ENCODE assay signal across 25 cellular contexts in genomic region chr7:149823631-149824199, GRCh38. TPM values are rescaled to one million over a fixed set of nuclear protein-coding genes. Genes with fewer than 3 reads are reported as not detected.
DNase-seq lines count a peak whose midpoint lies in the region; ATAC-seq, FAIRE-seq and TF ChIP-seq lines count a peak whose summit lies in the region.
"Had no signal": no experiment of that assay in that cellular context is flagged by ENCODE, and none has a peak within 500 bp of the region (broad histone marks: within the 10 kb centered on the region; RNA-seq: fewer than 3 reads in every experiment).

No MANE protein-coding gene starts in this region.

- H2BK5ac ChIP-seq in neuronal stem cell (ENCODE audit: low read length): no peak overlapping the region

- H4K8ac ChIP-seq in neuronal stem cell (ENCODE audit: low read depth, low read length): no peak overlapping the region

- no peak overlapping the region for H2AFZ ChIP-seq in neuronal stem cell (ENCODE audit: low read length)
- H2AFZ ChIP-seq: GM23248 had no signal

- no peak for TF ChIP-seq POLR2A in GM12891 (IDR thresholded peaks at IDR 0.05; ENCODE audit: low read depth, low read length)

- FAIRE-seq in GM12891 (lab: Jason Lieb, UNC): no peak
- FAIRE-seq: GM18507, RCC 7860 had no signal

- H3K36me3 ChIP-seq in BLaER1 (no peaks in the 10 kb centered on the region), neuronal stem cell (replicated peaks in 1 of 2; ENCODE audit: control insufficient read depth in 2 of 2, insufficient read depth in 2 of 2, low read length in 2 of 2) (no peaks in the 10 kb centered on the region)
- H3K36me3 ChIP-seq: SJCRH30 had no signal

- H3K9me3 Mint-ChIP-seq in WTC11: peaks cover 3% of the 10 kb centered on the region; the same call in 1 of the 2 replicates
- H3K9me3 Mint-ChIP-seq: IgD-negative memory B cell had no signal

- POLR2A ChIA-PET in WTC11 (lab: Charles Lee): no interaction called here

- peak overlapping the region; percentile 76 for H3K18ac ChIP-seq in neuronal stem cell (ENCODE audit: low read length)

- DNase-seq in GM12891 (ENCODE audit: insufficient read length, low spot score) (peak; percentile 17), WTC11 (ENCODE audit: low spot score) (peak; percentile 7), neuronal stem cell (ENCODE audit: low spot score) (no peak), T-helper 1 cell (no peak), DMS 273 treated with DMSO at 0.1 percent for 48 hours (lab: John Stamatoyannopoulos, UW) (no peak), amniotic stem cell (lab: John Stamatoyannopoulos, UW) (no peak)
- DNase-seq: Calu3, DMS153, DND-41, GM23248, H9, NCI-H1092 treated with DMSO at 0.1 percent for 48 hours, NCI-H1436, NCI-H1930, NCI-H2107, NCI-H524, NCI-H774, SJCRH30 had no signal

- no peaks in the 10 kb centered on the region for H4K20me1 ChIP-seq in BLaER1

- no CpG with 5 or more reads among the region's 8 CpGs for WGBS in neuronal stem cell (ENCODE audit: extremely low coverage in 2 of 2, insufficient read length in 2 of 2, insufficient replicate concordance in 1 of 2), 2 donors

- H2AK5ac ChIP-seq in neuronal stem cell (ENCODE audit: low read depth, low read length): peak overlapping the region; percentile 86

- H3K27ac Mint-ChIP-seq in WTC11: no peak overlapping the region
- H3K27ac Mint-ChIP-seq: H9, IgD-negative memory B cell had no signal

- no peak overlapping the region for H2BK15ac ChIP-seq in neuronal stem cell (ENCODE audit: low read length)

- H3K4ac ChIP-seq in neuronal stem cell (ENCODE audit: low read length): peak overlapping the region; percentile 76

- H3K9me3 ChIP-seq in BLaER1 (no peaks in the 10 kb centered on the region), neuronal stem cell (replicated peaks in 1 of 2; ENCODE audit: control insufficient read depth in 2 of 2, insufficient read depth in 1 of 2, low read depth in 1 of 2, low read length in 2 of 2) (peaks cover 0 to 12% of the 10 kb centered on the region in 2 donors)
- H3K9me3 ChIP-seq: SJCRH30 had no signal

- ATAC-seq in WTC11 (no peak), HG03039 (IDR thresholded peaks at IDR 0.05; ENCODE audit: unreplicated experiment) (no peak)
- ATAC-seq: SK-N-SH treated with all-trans-retinoic acid at 6 μM for 48 hours had no signal

- H2BK120ac ChIP-seq in neuronal stem cell (ENCODE audit: low read depth, low read length): peak overlapping the region; percentile 47

- CTCF ChIA-PET in WTC11 (lab: Charles Lee): interaction anchor here (1.5 kb wide), 1 partner anchor 17 kb away, joined by 5 read pairs; no protein-coding TSS in a partner anchor

- peak overlapping the region; percentile 54 for H3K9ac ChIP-seq in BLaER1
- peak overlapping the region; percentile 70 for H3K9ac ChIP-seq in neuronal stem cell (ENCODE audit: low read depth, low read length, poor library complexity)
- H3K9ac ChIP-seq: GM23248 had no signal

- H3K27me3 ChIP-seq in BLaER1 (no peaks in the 10 kb centered on the region), neuronal stem cell (ENCODE audit: control insufficient read depth in 3 of 3, insufficient read depth in 3 of 3, low read depth in 1 of 3, low read length in 3 of 3) (peaks cover 0 to 23% (median 0%) of the 10 kb centered on the region in 3 experiments)

- peak overlapping the region; percentile 34; the same call in 1 of the 2 replicates for H3K4me3 ChIP-seq in BLaER1
- H3K4me3 ChIP-seq in neuronal stem cell (ENCODE audit: low read length in 2 of 2): peak overlapping the region in 1 of 2 donors; percentile 48
- H3K4me3 ChIP-seq: GM23248, SJCRH30 had no signal

- TF ChIP-seq CTCF in WTC11 (IDR thresholded peaks at IDR 0.05): no peak

- H3K27ac ChIP-seq in BLaER1: peak overlapping the region; percentile 85
- H3K27ac ChIP-seq in neuronal stem cell (replicated peaks; ENCODE audit: low read length): no peak overlapping the region
- H3K27ac ChIP-seq: GM23248, HL-60, SJCRH30 had no signal

- no peaks in the 10 kb centered on the region; the same call in 1 of the 2 replicates for H3K27me3 Mint-ChIP-seq in WTC11 (ENCODE audit: low read depth)

- H3K4me1 Mint-ChIP-seq in WTC11: no peaks in the 10 kb centered on the region

- peaks cover 100% of the 10 kb centered on the region for H3K4me1 ChIP-seq in BLaER1
- H3K4me1 ChIP-seq in neuronal stem cell (ENCODE audit: control insufficient read depth in 2 of 2, insufficient read depth in 1 of 2, low read depth in 1 of 2, low read length in 2 of 2): no peaks in the 10 kb centered on the region

- H3K4me3 Mint-ChIP-seq in WTC11: no peak overlapping the region
- H3K4me3 Mint-ChIP-seq: H9, IgD-negative memory B cell had no signal

- no peak overlapping the region for H4K91ac ChIP-seq in neuronal stem cell (ENCODE audit: low read depth, low read length, poor library complexity)

- H3K4me2 ChIP-seq in BLaER1 (peak overlapping the region; percentile 90), neuronal stem cell (ENCODE audit: insufficient read depth, low read length, poor library complexity, severe bottlenecking) (no peak overlapping the region)

- peak overlapping the region; percentile 80 for H3K23ac ChIP-seq in neuronal stem cell (ENCODE audit: low read depth, low read length, poor library complexity)

- peaks cover 6% of the 10 kb centered on the region for H3K79me1 ChIP-seq in neuronal stem cell (ENCODE audit: low read depth, low read length)

- H2BK12ac ChIP-seq in neuronal stem cell (ENCODE audit: low read length): no peak overlapping the region

- no peaks in the 10 kb centered on the region for H3K36me3 Mint-ChIP-seq in WTC11

- peak overlapping the region; percentile 2 for H3K14ac ChIP-seq in neuronal stem cell (ENCODE audit: low read length)

TF ChIP-seq in GM12891, 5 proteins besides CTCF, POLR2A, EP300 and RAD21:
- TF ChIP-seq POU2F2 (IDR thresholded peaks at IDR 0.05; ENCODE audit: low read depth, low read length) (no peak), SPI1 (IDR thresholded peaks at IDR 0.05; ENCODE audit: low read depth, low read length) (no peak), POLR2AphosphoS5 (IDR thresholded peaks at IDR 0.05; ENCODE audit: low read depth, low read length) (no peak), PAX5 (IDR thresholded peaks at IDR 0.05; ENCODE audit: insufficient read depth, low read length, severe bottlenecking) (no peak), TAF1 (IDR thresholded peaks at IDR 0.05; ENCODE audit: low read depth, low read length) (no peak)

TF ChIP-seq in WTC11, 78 proteins besides CTCF, POLR2A, EP300 and RAD21 (continues in another document):
- TF ChIP-seq ZNF121 (CRISPR knock-in tag; IDR thresholded peaks at IDR 0.05): no peak
- no peak for TF ChIP-seq SMAD3 (CRISPR knock-in tag; IDR thresholded peaks at IDR 0.05; ENCODE audit: borderline replicate concordance)
- no peak for TF ChIP-seq ATF6 (CRISPR knock-in tag; IDR thresholded peaks at IDR 0.05)
- TF ChIP-seq ZBTB43 (CRISPR knock-in tag; IDR thresholded peaks at IDR 0.05): no peak
- TF ChIP-seq ZNF416 (CRISPR knock-in tag; IDR thresholded peaks at IDR 0.05): no peak
- TF ChIP-seq ATF2 (CRISPR knock-in tag; IDR thresholded peaks at IDR 0.05; ENCODE audit: borderline replicate concordance, low read depth): no peak

RNA-seq across cellular contexts. Expression of gene ZNF862, which starts 14.5 kb away (rescaled TPM):
- polyA plus RNA-seq in GM12891 (2012; ENCODE audit: low read depth, missing spikeins): 6.3 TPM
- 3.6 to 6.3 TPM (median 5.8 TPM) in 3 replicates for total RNA-seq in WTC11 (2021)
- 7.1 TPM for polyA plus RNA-seq in neuronal stem cell (2013, experiment 1 of 2)
- polyA plus RNA-seq in neuronal stem cell (2013, experiment 2 of 2): 6.8 TPM

RNA-seq across cellular contexts. Expression of gene ATP6V0E2, which starts 50.1 kb away (rescaled TPM):
- polyA plus RNA-seq in GM12891 (2012; ENCODE audit: low read depth, missing spikeins): 16.8 TPM
- 22.7 to 26.2 TPM (median 24.8 TPM) in 3 replicates for total RNA-seq in WTC11 (2021)
- polyA plus RNA-seq in neuronal stem cell (2013, experiment 1 of 2): 63.8 TPM
- 60.2 TPM for polyA plus RNA-seq in neuronal stem cell (2013, experiment 2 of 2)

RNA-seq across cellular contexts. Expression of gene ZNF467, which starts 50.3 kb away (rescaled TPM):
- 0.26 TPM for polyA plus RNA-seq in GM12891 (2012; ENCODE audit: low read depth, missing spikeins)
- 0.70 to 1.2 TPM (median 0.73 TPM) in 3 replicates for total RNA-seq in WTC11 (2021)
- polyA plus RNA-seq in neuronal stem cell (2013, experiment 1 of 2): 6.2 TPM
- polyA plus RNA-seq in neuronal stem cell (2013, experiment 2 of 2): 6.1 TPM
- total RNA-seq: GM23248, SJCRH30 had no signal
- polyA plus RNA-seq: GM23248, IgD-negative memory B cell had no signal

Comparison
In these comparisons a context has a peak if more than half of its experiments do, and no peak if none do; other contexts are left out.
1. DNase-seq: peak in GM12891 (single experiment) and WTC11 (single experiment); none in neuronal stem cell (single experiment), T-helper 1 cell (0 of 5), DMS 273 treated with DMSO at 0.1 percent for 48 hours (single experiment) and amniotic stem cell (single experiment).